13 cellular contexts compared by ENCODE assay signal in the genomic region with DNA sequence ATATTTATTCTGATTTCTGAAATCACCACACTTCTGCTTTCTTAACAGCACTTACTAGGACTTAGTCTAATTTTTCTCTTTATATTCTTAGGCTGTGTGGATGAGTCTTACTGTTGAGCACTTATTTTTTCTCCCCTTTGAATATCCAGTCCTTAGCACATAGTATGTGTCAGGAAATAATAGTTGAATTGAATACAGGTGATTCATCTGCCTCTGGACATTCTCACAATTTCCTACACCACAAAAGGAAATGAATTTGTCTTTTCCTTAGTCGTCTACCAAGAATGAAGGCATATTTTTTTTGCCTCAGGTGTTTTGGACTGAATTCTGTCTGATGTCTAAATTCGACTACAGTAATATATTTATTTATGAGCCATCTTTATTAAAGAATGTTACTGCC.
DNase-seq lines count a peak whose midpoint lies in the region; ATAC-seq lines count a peak whose summit lies in the region.
"Had no signal": no experiment of that assay in that cellular context is flagged by ENCODE, and none has a peak within 500 bp of the region (broad histone marks: within the 10 kb centered on the region; RNA-seq: fewer than 3 reads in every experiment).

No MANE protein-coding gene starts in this region.

- H3K9me3 Mint-ChIP-seq in stimulated activated memory B cell treated with anti-CD40 and anti-IgM and Interleukin-4, amounts not matched to agents 10 μg/mL and 1 μg/mL and 100 μg/mL, for 72 hours = peaks cover 14% of the 10 kb centered on the region

- DNase-seq in AG08395 (ENCODE audit: low spot score) = peak; percentile 24
- peak; percentile 92 for DNase-seq in HT1080 (ENCODE audit: low read depth)
- peak; percentile 72 for DNase-seq in amniotic epithelial cell (ENCODE audit: low read depth)
- peak; percentile 24 for DNase-seq in kidney glomerular epithelial cell (lab: John Stamatoyannopoulos, UW)
- no peak for DNase-seq in NK-92 (lab: John Stamatoyannopoulos, UW; ENCODE audit: unreplicated experiment)
- no peak for DNase-seq in DMS153 (lab: John Stamatoyannopoulos, UW)
- DNase-seq: adrenal gland, NCI-H2081 treated with DMSO at 0.1 percent for 48 hours, NCI-H526 treated with DMSO at 0.1 percent for 48 hours, nephron progenitor cell had no signal

- no peak overlapping the region for H3K4me3 Mint-ChIP-seq in stimulated activated memory B cell treated with anti-CD40 and anti-IgM and Interleukin-4, amounts not matched to agents 10 μg/mL and 1 μg/mL and 100 μg/mL, for 72 hours
- H3K4me3 Mint-ChIP-seq: nephron progenitor cell; T-helper 1 cell treated with Interleukin-12 subunit alpha and Interleukin-12 subunit beta and Interleukin-4 antibody, amounts not matched to agents 30 μg/mL and 1 μg/mL, for 36 hours had no signal

- H3K4me1 Mint-ChIP-seq in stimulated activated memory B cell treated with anti-CD40 and anti-IgM and Interleukin-4, amounts not matched to agents 10 μg/mL and 1 μg/mL and 100 μg/mL, for 72 hours = no peaks in the 10 kb centered on the region

- peaks cover 39% of the 10 kb centered on the region for H3K36me3 Mint-ChIP-seq in stimulated activated memory B cell treated with anti-CD40 and anti-IgM and Interleukin-4, amounts not matched to agents 10 μg/mL and 1 μg/mL and 100 μg/mL, for 72 hours

- no peak for ATAC-seq in HG03025 (IDR thresholded peaks at IDR 0.05; ENCODE audit: low FRiP score, unreplicated experiment)
- ATAC-seq in stimulated activated memory B cell treated with anti-CD40 and anti-IgM and Interleukin-4, amounts not matched to agents 10 μg/mL and 1 μg/mL and 100 μg/mL, for 72 hours = no peak

- H3K27me3 Mint-ChIP-seq in stimulated activated memory B cell treated with anti-CD40 and anti-IgM and Interleukin-4, amounts not matched to agents 10 μg/mL and 1 μg/mL and 100 μg/mL, for 72 hours = no peaks in the 10 kb centered on the region

- no peak overlapping the region for H3K27ac Mint-ChIP-seq in stimulated activated memory B cell treated with anti-CD40 and anti-IgM and Interleukin-4, amounts not matched to agents 10 μg/mL and 1 μg/mL and 100 μg/mL, for 72 hours
- H3K27ac Mint-ChIP-seq: nephron progenitor cell; T-helper 1 cell treated with Interleukin-12 subunit alpha and Interleukin-12 subunit beta and Interleukin-4 antibody, amounts not matched to agents 30 μg/mL and 1 μg/mL, for 36 hours had no signal

Comparison
In these comparisons a context has a peak if more than half of its experiments do, and no peak if none do; other contexts are left out.
1. DNase-seq: peak in AG08395 (single experiment), HT1080 (single experiment), amniotic epithelial cell (single experiment) and kidney glomerular epithelial cell (single experiment); none in NK-92 (single experiment) and DMS153 (single experiment).